25 cellular contexts compared by ENCODE assay signal in genomic region chr5:16480144-16480543, GRCh38. TPM values are rescaled to one million over a fixed set of nuclear protein-coding genes. Genes with fewer than 3 reads are reported as not detected.
DNase-seq lines count a peak whose midpoint lies in the region; ATAC-seq and TF ChIP-seq lines count a peak whose summit lies in the region.
"Had no signal": no experiment of that assay in that cellular context is flagged by ENCODE, and none has a peak within 500 bp of the region (broad histone marks: within the 10 kb centered on the region; RNA-seq: fewer than 3 reads in every experiment).

No MANE protein-coding gene starts in this region.

- H3F3A ChIP-seq in PC-3 (ENCODE audit: low read length, unreplicated experiment) = peaks cover 4% of the 10 kb centered on the region

- TF ChIP-seq POLR2A in gastrocnemius medialis (IDR thresholded peaks at IDR 0.05) = no peak

- H3K4me3 ChIP-seq in HEK293 (ENCODE audit: low read depth, low read length) (no peak overlapping the region), PC-3 (ENCODE audit: low read length) (no peak overlapping the region), gastrocnemius medialis (no peak overlapping the region), neuronal stem cell (ENCODE audit: low read length in 2 of 2) (no peak overlapping the region)
- H3K4me3 ChIP-seq: BLaER1, GM12878 had no signal

- H3K9ac ChIP-seq in PC-3 (ENCODE audit: low read length) = no peak overlapping the region
- H3K9ac ChIP-seq in neuronal stem cell (ENCODE audit: low read depth, low read length, poor library complexity) = no peak overlapping the region
- H3K9ac ChIP-seq: BLaER1 had no signal

- H3K27me3 ChIP-seq in PC-3 (ENCODE audit: low read length) = no peaks in the 10 kb centered on the region
- H3K27me3 ChIP-seq in gastrocnemius medialis = no peaks in the 10 kb centered on the region
- H3K27me3 ChIP-seq in neuronal stem cell (ENCODE audit: control insufficient read depth in 3 of 3, insufficient read depth in 3 of 3, low read depth in 1 of 3, low read length in 3 of 3) = no peaks in the 10 kb centered on the region
- H3K27me3 ChIP-seq: BE2C, BLaER1 had no signal

- H2BK5ac ChIP-seq in neuronal stem cell (ENCODE audit: low read length) = no peak overlapping the region

- no peaks in the 10 kb centered on the region for H3K9me3 Mint-ChIP-seq in activated naive CD8-positive, alpha-beta T cell (ENCODE audit: low read depth)
- H3K9me3 Mint-ChIP-seq in activated naive CD8-positive, alpha-beta T cell treated with anti-CD3 and anti-CD28 coated beads for 36 hours = no peaks in the 10 kb centered on the region
- H3K9me3 Mint-ChIP-seq: CD14-positive monocyte; CD4-positive, alpha-beta memory T cell; CD4-positive, CD25-positive, alpha-beta regulatory T cell had no signal

- H3K4me1 Mint-ChIP-seq in activated naive CD8-positive, alpha-beta T cell (ENCODE audit: low read depth) = peaks cover 8% of the 10 kb centered on the region
- peaks cover 11% of the 10 kb centered on the region for H3K4me1 Mint-ChIP-seq in activated naive CD8-positive, alpha-beta T cell treated with anti-CD3 and anti-CD28 coated beads for 36 hours
- H3K4me1 Mint-ChIP-seq: CD14-positive monocyte had no signal

- no peak overlapping the region for H3K14ac ChIP-seq in neuronal stem cell (ENCODE audit: low read length)

- H2AK5ac ChIP-seq in neuronal stem cell (ENCODE audit: low read depth, low read length) = no peak overlapping the region

- intact Hi-C loops in PC-3 (cut with micrococcal nuclease) (no loop called here), gastrocnemius medialis (cut with DNase I; ENCODE audit: low total_unique reads) (no loop called here)

- ATAC-seq in PC-3 (no peak), gastrocnemius medialis (no peak), GM21360 (IDR thresholded peaks at IDR 0.05; ENCODE audit: unreplicated experiment) (no peak), HG03342 (IDR thresholded peaks at IDR 0.05; ENCODE audit: unreplicated experiment) (no peak)
- ATAC-seq: GM12878 had no signal

- H3K79me2 ChIP-seq in PC-3 (ENCODE audit: low read length) = no peaks in the 10 kb centered on the region

- H2BK120ac ChIP-seq in neuronal stem cell (ENCODE audit: low read depth, low read length) = no peak overlapping the region

- H3K9me2 ChIP-seq in PC-3 (replicated peaks; ENCODE audit: low read length) = no peaks in the 10 kb centered on the region

- BruUV-seq in PC-3 (replicated peaks; lab: Mats Ljungman, UMichigan) = no TSS peak

- no peak for DNase-seq in activated naive CD8-positive, alpha-beta T cell treated with anti-CD3 and anti-CD28 coated beads for 36 hours
- no peak for DNase-seq in PC-3
- no peak for DNase-seq in gastrocnemius medialis
- DNase-seq in neuronal stem cell (ENCODE audit: low spot score) = no peak
- DNase-seq: 8988T; ACHN; BE2C; C1 segment of cervical spinal cord; Caco-2; Calu3; CD4-positive, alpha-beta memory T cell; CD4-positive, CD25-positive, alpha-beta regulatory T cell; DMS153; DMS53; DMS79; DND-41; EL; GDM1 had no signal

- H2AFZ ChIP-seq in PC-3 (ENCODE audit: low read length) (no peak overlapping the region), neuronal stem cell (ENCODE audit: low read length) (no peak overlapping the region)

- CTCF ChIA-PET in HEK293 (lab: Yijun Ruan, JAX) (interaction anchor here (0.6 kb wide), 1 partner anchor 744 kb away, joined by 3 read pairs; no protein-coding TSS in a partner anchor), PC-3 (lab: Charles Lee) (interaction anchor here (0.7 kb wide), 1 partner anchor 79 kb away, joined by 3 read pairs; no protein-coding TSS in a partner anchor)

- H3K9me3 ChIP-seq in HEK293 (ENCODE audit: control insufficient read depth, insufficient read depth, low read depth, low read length) (no peaks in the 10 kb centered on the region), PC-3 (ENCODE audit: low read length) (no peaks in the 10 kb centered on the region), gastrocnemius medialis (no peaks in the 10 kb centered on the region), neuronal stem cell (replicated peaks in 1 of 2; ENCODE audit: control insufficient read depth in 2 of 2, insufficient read depth in 1 of 2, low read depth in 1 of 2, low read length in 2 of 2) (peaks cover 0 to 3% of the 10 kb centered on the region in 2 donors)
- H3K9me3 ChIP-seq: BE2C, Caco-2 had no signal

- H3K79me1 ChIP-seq in neuronal stem cell (ENCODE audit: low read depth, low read length) = no peaks in the 10 kb centered on the region

- H3K4me2 ChIP-seq in PC-3 (ENCODE audit: low read length) (peak overlapping the region; percentile 58; the same call in 1 of the 2 replicates), neuronal stem cell (ENCODE audit: insufficient read depth, low read length, poor library complexity, severe bottlenecking) (no peak overlapping the region)
- H3K4me2 ChIP-seq: BLaER1 had no signal

- no peaks in the 10 kb centered on the region for H3K27me3 Mint-ChIP-seq in activated naive CD8-positive, alpha-beta T cell
- H3K27me3 Mint-ChIP-seq in activated naive CD8-positive, alpha-beta T cell treated with anti-CD3 and anti-CD28 coated beads for 36 hours = no peaks in the 10 kb centered on the region
- H3K27me3 Mint-ChIP-seq: CD4-positive, alpha-beta memory T cell; CD4-positive, CD25-positive, alpha-beta regulatory T cell had no signal

- H3K27ac ChIP-seq in HEK293 (ENCODE audit: extremely low read depth, low read depth, low read length) (no peak overlapping the region), PC-3 (ENCODE audit: low read length) (peak overlapping the region; percentile 2; the same call in 1 of the 2 replicates), gastrocnemius medialis (peak overlapping the region in 3 of 4 donors; percentile 90 to 97 (median 94)), neuronal stem cell (replicated peaks; ENCODE audit: low read length) (no peak overlapping the region)
- H3K27ac ChIP-seq: BLaER1 had no signal

- in situ Hi-C loops in gastrocnemius medialis (cut with MboI; ENCODE audit: low sequenced_read_pairs in 4 of 4) = loop anchor here in 2 of 4 donors (10.0 to 25.0 kb wide), 2 partner anchors 75 to 307 kb away; no protein-coding TSS in a partner anchor

- peaks cover 4% of the 10 kb centered on the region for H3K36me3 Mint-ChIP-seq in activated naive CD8-positive, alpha-beta T cell
- peaks cover 16% of the 10 kb centered on the region for H3K36me3 Mint-ChIP-seq in activated naive CD8-positive, alpha-beta T cell treated with anti-CD3 and anti-CD28 coated beads for 36 hours

- no peak overlapping the region for H3K18ac ChIP-seq in neuronal stem cell (ENCODE audit: low read length)

- H2BK12ac ChIP-seq in neuronal stem cell (ENCODE audit: low read length) = no peak overlapping the region

- POLR2A ChIA-PET in HEK293 (lab: Yijun Ruan, JAX) = no interaction called here
- POLR2A ChIA-PET in PC-3 (lab: Charles Lee; ENCODE audit: unreplicated experiment) = interaction anchor here (0.6 kb wide), 1 partner anchor 33 kb away, joined by 6 read pairs; no protein-coding TSS in a partner anchor

- no peak overlapping the region for H4K91ac ChIP-seq in neuronal stem cell (ENCODE audit: low read depth, low read length, poor library complexity)

- H3K36me3 ChIP-seq in HEK293 (ENCODE audit: control insufficient read depth in 2 of 2, insufficient read depth in 1 of 2, low read length in 2 of 2) (no peaks in the 10 kb centered on the region), PC-3 (ENCODE audit: low read depth, low read length) (no peaks in the 10 kb centered on the region), gastrocnemius medialis (peaks cover 0 to 75% of the 10 kb centered on the region in 2 donors), neuronal stem cell (replicated peaks in 1 of 2; ENCODE audit: control insufficient read depth in 2 of 2, insufficient read depth in 2 of 2, low read length in 2 of 2) (no peaks in the 10 kb centered on the region)
- H3K36me3 ChIP-seq: BE2C had no signal

- TF ChIP-seq CTCF in HEK293 (tag by site-specific recombination; IDR thresholded peaks at IDR 0.05) (no peak), PC-3 (conservative IDR thresholded peaks at IDR 0.05; ENCODE audit: low read depth, low read length) (no peak), gastrocnemius medialis (IDR thresholded peaks at IDR 0.05 in 4 of 5, conservative IDR thresholded peaks at IDR 0.05 in 1 of 5) (no peak)

- peaks cover 5% of the 10 kb centered on the region; the same call in 1 of the 2 replicates for H3K4me1 ChIP-seq in HEK293 (ENCODE audit: control insufficient read depth, insufficient read depth, low read length)
- H3K4me1 ChIP-seq in PC-3 (ENCODE audit: insufficient read depth, low read length) = peaks cover 36% of the 10 kb centered on the region
- H3K4me1 ChIP-seq in gastrocnemius medialis = peaks cover 16 to 42% of the 10 kb centered on the region in 2 donors
- H3K4me1 ChIP-seq in neuronal stem cell (ENCODE audit: control insufficient read depth in 2 of 2, insufficient read depth in 1 of 2, low read depth in 1 of 2, low read length in 2 of 2) = no peaks in the 10 kb centered on the region
- H3K4me1 ChIP-seq: BE2C, BLaER1 had no signal

- no peak overlapping the region for H3K4me3 Mint-ChIP-seq in activated naive CD8-positive, alpha-beta T cell
- H3K4me3 Mint-ChIP-seq in activated naive CD8-positive, alpha-beta T cell treated with anti-CD3 and anti-CD28 coated beads for 36 hours = no peak overlapping the region
- H3K4me3 Mint-ChIP-seq: CD14-positive monocyte; CD4-positive, alpha-beta memory T cell had no signal

- no peak overlapping the region for H3K4ac ChIP-seq in neuronal stem cell (ENCODE audit: low read length)

- no peaks in the 10 kb centered on the region for H4K20me1 ChIP-seq in PC-3 (ENCODE audit: low read length)

- H3K23ac ChIP-seq in neuronal stem cell (ENCODE audit: low read depth, low read length, poor library complexity) = no peak overlapping the region

- no peak overlapping the region for H4K8ac ChIP-seq in neuronal stem cell (ENCODE audit: low read depth, low read length)

- H3K27ac Mint-ChIP-seq in activated naive CD8-positive, alpha-beta T cell = peak overlapping the region; percentile 23
- H3K27ac Mint-ChIP-seq in activated naive CD8-positive, alpha-beta T cell treated with anti-CD3 and anti-CD28 coated beads for 36 hours = no peak overlapping the region
- H3K27ac Mint-ChIP-seq: CD14-positive monocyte; CD4-positive, alpha-beta memory T cell had no signal

- no peak overlapping the region for H2BK15ac ChIP-seq in neuronal stem cell (ENCODE audit: low read length)

TF ChIP-seq in HEK293, 187 proteins besides CTCF, POLR2A, EP300 and RAD21:
- TF ChIP-seq ZNF146 (tag by site-specific recombination; IDR thresholded peaks at IDR 0.05) (0 out of 2 replicates have a peak, but pooled peaks have one; percentile 15), OSR2 (tag by site-specific recombination; IDR thresholded peaks at IDR 0.05) (no peak)

RNA-seq across cellular contexts. Expression of gene ZNF622, which starts 14.5 kb away (rescaled TPM):
- total RNA-seq in activated naive CD8-positive, alpha-beta T cell treated with anti-CD3 and anti-CD28 coated beads for 36 hours = 10 to 100 TPM; 47.5 to 48.2 TPM
- total RNA-seq in PC-3 (2014; rRNA removed) = 76.9 and 98.3 TPM in 2 replicates
- 100 to 1,000 TPM in 2 of 4 donors, 10 to 100 TPM in 2; 44.8 to 150 (median 75.1) TPM for total RNA-seq in gastrocnemius medialis
- 12.0 TPM for polyA plus RNA-seq in neuronal stem cell (2013, experiment 1 of 2)
- 12.0 TPM for polyA plus RNA-seq in neuronal stem cell (2013, experiment 2 of 2)

Comparison
In these comparisons a context has a peak if more than half of its experiments do, and no peak if none do; other contexts are left out.
1. H3K27ac ChIP-seq: peak in PC-3 (single experiment) and gastrocnemius medialis (3 of 4); none in HEK293 (single experiment) and neuronal stem cell (single experiment).